ENCODE assay signal across 8 cellular contexts in genomic region chr2:169362346-169363026, GRCh38. TPM values are rescaled to one million over a fixed set of nuclear protein-coding genes. Genes with fewer than 3 reads are reported as not detected.
A peak's percentile ranks its signal among the peaks of the same experiment; 100 is the strongest.
DNase-seq lines count a peak whose midpoint lies in the region; ATAC-seq, FAIRE-seq and TF ChIP-seq lines count a peak whose summit lies in the region.

Gene LRP2, minus strand, starts transcription at chr2:169362534. Its CDS starts 135 bp downstream, at chr2:169362399.

- no peaks in the 10 kb centered on the region for H4K20me1 ChIP-seq in fibroblast of lung (ENCODE audit: control insufficient read depth, extremely low read depth, insufficient read depth, low read length)

- POLR2A ChIA-PET in activated CD4-positive, alpha-beta memory T cell treated with anti-CD3 and anti-CD28 coated beads, Interleukin-2, amount 10 ng/mL, durations not matched to agents 7 days and 5 days (lab: Charles Lee): interaction anchor here (1.4 kb wide), 1 partner anchor 117 kb away, joined by 3 read pairs; the partner anchor contains the start of gene BBS5

- H3K27me3 ChIP-seq in fibroblast of lung (ENCODE audit: control insufficient read depth, insufficient read depth, low read length): peaks cover 41% of the 10 kb centered on the region

- no peaks in the 10 kb centered on the region for H3K79me2 ChIP-seq in fibroblast of lung (ENCODE audit: control insufficient read depth, insufficient read depth, low read length)

- in situ Hi-C loops in G401 (cut with HindIII; ENCODE audit: low sequenced_read_pairs): no loop called here

- peaks cover 54% of the 10 kb centered on the region for H3K27me3 Mint-ChIP-seq in activated CD4-positive, alpha-beta memory T cell treated with anti-CD3 and anti-CD28 coated beads, Interleukin-2, amount 10 ng/mL, durations not matched to agents 7 days and 5 days
- H3K27me3 Mint-ChIP-seq in natural killer cell treated with Interleukin-12 subunit alpha and Interleukin-12 subunit beta and Interleukin-15 and Interleukin-18, amount 100 ng/mL, for 72 hours: peaks cover 35 to 40% of the 10 kb centered on the region in 2 donors

- peaks cover 9% of the 10 kb centered on the region for H3K4me1 ChIP-seq in fibroblast of lung (ENCODE audit: control insufficient read depth, extremely low read depth, insufficient read depth, low read length)

- DNase-seq in NCI-H82 (lab: John Stamatoyannopoulos, UW) (peak; percentile 25), NCI-H82 treated with DMSO at 0.1 percent for 48 hours (lab: John Stamatoyannopoulos, UW; ENCODE audit: unreplicated experiment) (no peak), fibroblast of lung (ENCODE audit: low read depth in 2 of 2) (no peak), urothelium cell line (ENCODE audit: low spot score) (peak; percentile 10), NK-92 (lab: John Stamatoyannopoulos, UW; ENCODE audit: unreplicated experiment) (no peak), G401 (ENCODE audit: low spot score) (no peak)
- DNase-seq in activated CD4-positive, alpha-beta memory T cell treated with anti-CD3 and anti-CD28 coated beads, Interleukin-2, amount 10 ng/mL, durations not matched to agents 7 days and 5 days: peak; percentile 31
- no peak for DNase-seq in natural killer cell treated with Interleukin-12 subunit alpha and Interleukin-12 subunit beta and Interleukin-15 and Interleukin-18, amount 100 ng/mL, for 72 hours (ENCODE audit: low spot score)

- H3K4me3 Mint-ChIP-seq in activated CD4-positive, alpha-beta memory T cell treated with anti-CD3 and anti-CD28 coated beads, Interleukin-2, amount 10 ng/mL, durations not matched to agents 7 days and 5 days: peak within 1 kb of the TSS; percentile 87
- peak within 1 kb of the TSS; percentile 96 for H3K4me3 Mint-ChIP-seq in natural killer cell treated with Interleukin-12 subunit alpha and Interleukin-12 subunit beta and Interleukin-15 and Interleukin-18, amount 100 ng/mL, for 72 hours

- CTCF ChIA-PET in activated CD4-positive, alpha-beta memory T cell treated with anti-CD3 and anti-CD28 coated beads, Interleukin-2, amount 10 ng/mL, durations not matched to agents 7 days and 5 days (lab: Charles Lee): no interaction called here

- TF ChIP-seq CTCF in fibroblast of lung (conservative IDR thresholded peaks at IDR 0.05 in 1 of 2, IDR thresholded peaks at IDR 0.05 in 1 of 2; ENCODE audit: low read depth in 1 of 2, low read length in 2 of 2): no peak

- ATAC-seq in natural killer cell treated with Interleukin-12 subunit alpha and Interleukin-12 subunit beta and Interleukin-15 and Interleukin-18, amount 100 ng/mL, for 72 hours: peak; percentile 49 to 53

- peak within 1 kb of the TSS; percentile 82 for H3K4me2 ChIP-seq in fibroblast of lung (ENCODE audit: extremely low read depth, insufficient read depth, low read length)

- H3K36me3 ChIP-seq in fibroblast of lung (ENCODE audit: control insufficient read depth, insufficient read depth, low read length): no peaks in the 10 kb centered on the region

- no peak within 1 kb of the TSS for H3K27ac Mint-ChIP-seq in activated CD4-positive, alpha-beta memory T cell treated with anti-CD3 and anti-CD28 coated beads, Interleukin-2, amount 10 ng/mL, durations not matched to agents 7 days and 5 days
- peak within 1 kb of the TSS; percentile 5 to 8 for H3K27ac Mint-ChIP-seq in natural killer cell treated with Interleukin-12 subunit alpha and Interleukin-12 subunit beta and Interleukin-15 and Interleukin-18, amount 100 ng/mL, for 72 hours

- no peaks in the 10 kb centered on the region for H3K9me3 Mint-ChIP-seq in activated CD4-positive, alpha-beta memory T cell treated with anti-CD3 and anti-CD28 coated beads, Interleukin-2, amount 10 ng/mL, durations not matched to agents 7 days and 5 days
- H3K9me3 Mint-ChIP-seq in natural killer cell treated with Interleukin-12 subunit alpha and Interleukin-12 subunit beta and Interleukin-15 and Interleukin-18, amount 100 ng/mL, for 72 hours: no peaks in the 10 kb centered on the region

- no peak within 1 kb of the TSS for H3K27ac ChIP-seq in fibroblast of lung (ENCODE audit: insufficient read depth, low read length)

- peaks cover 37% of the 10 kb centered on the region for H3K4me1 Mint-ChIP-seq in activated CD4-positive, alpha-beta memory T cell treated with anti-CD3 and anti-CD28 coated beads, Interleukin-2, amount 10 ng/mL, durations not matched to agents 7 days and 5 days
- peaks cover 35 to 39% of the 10 kb centered on the region in 2 donors for H3K4me1 Mint-ChIP-seq in natural killer cell treated with Interleukin-12 subunit alpha and Interleukin-12 subunit beta and Interleukin-15 and Interleukin-18, amount 100 ng/mL, for 72 hours (ENCODE audit: low read depth in 2 of 2)

- no peak within 1 kb of the TSS for H2AFZ ChIP-seq in fibroblast of lung (ENCODE audit: low read length)

- H3K9me3 ChIP-seq in fibroblast of lung (ENCODE audit: control insufficient read depth, insufficient read depth, low read depth, low read length): no peaks in the 10 kb centered on the region

- peak within 1 kb of the TSS; percentile 21 to 44 (median 34) for H3K4me3 ChIP-seq in fibroblast of lung (replicated peaks in 1 of 4; ENCODE audit: control extremely low read depth in 1 of 4, insufficient read depth in 1 of 4, low read depth in 3 of 4, low read length in 4 of 4)

- FAIRE-seq in urothelium cell line (lab: Jason Lieb, UNC): peak; percentile 53

- H3K36me3 Mint-ChIP-seq in activated CD4-positive, alpha-beta memory T cell treated with anti-CD3 and anti-CD28 coated beads, Interleukin-2, amount 10 ng/mL, durations not matched to agents 7 days and 5 days (ENCODE audit: low read depth): no peaks in the 10 kb centered on the region
- no peaks in the 10 kb centered on the region for H3K36me3 Mint-ChIP-seq in natural killer cell treated with Interleukin-12 subunit alpha and Interleukin-12 subunit beta and Interleukin-15 and Interleukin-18, amount 100 ng/mL, for 72 hours

- H3K9ac ChIP-seq in fibroblast of lung (ENCODE audit: insufficient read depth, low read length): no peak within 1 kb of the TSS

RNA-seq across cellular contexts. Expression of gene LRP2, which starts in this region (rescaled TPM):
- total RNA-seq in activated CD4-positive, alpha-beta memory T cell treated with anti-CD3 and anti-CD28 coated beads, Interleukin-2, amount 10 ng/mL, durations not matched to agents 7 days and 5 days: under 1 TPM; 0.25 to 0.28 TPM
- under 0.01 TPM in 2 replicates for total RNA-seq in fibroblast of lung
- polyA plus RNA-seq in fibroblast of lung: not detected in 2 replicates
- polyA plus RNA-seq in fibroblast of lung (2012): not detected in 2 replicates
- polyA minus RNA-seq in fibroblast of lung (ENCODE audit: low replicate concordance): not detected in 2 replicates
- total RNA-seq in natural killer cell treated with Interleukin-12 subunit alpha and Interleukin-12 subunit beta and Interleukin-15 and Interleukin-18, amount 100 ng/mL, for 72 hours: under 1 TPM in 1 of 2 donors, not detected in 1; 0.05 TPM
- total RNA-seq in G401 (2014; rRNA removed; shearing (Covaris generic)): not detected in 2 replicates

Comparison
In these comparisons a context has a peak if more than half of its experiments do, and no peak if none do; other contexts are left out.
1. DNase-seq: peak in NCI-H82 (single experiment) and urothelium cell line (single experiment); none in NCI-H82 treated with DMSO at 0.1 percent for 48 hours (single experiment), fibroblast of lung (0 of 2), natural killer cell treated with Interleukin-12 subunit alpha and Interleukin-12 subunit beta and Interleukin-15 and Interleukin-18, amount 100 ng/mL, for 72 hours (single experiment), NK-92 (single experiment) and G401 (single experiment).
2. Peak in DNase-seq in activated CD4-positive, alpha-beta memory T cell treated with anti-CD3 and anti-CD28 coated beads, Interleukin-2, amount 10 ng/mL, durations not matched to agents 7 days and 5 days; RNA of the gene not detected or under 1 TPM.
3. Peak in ATAC-seq in natural killer cell treated with Interleukin-12 subunit alpha and Interleukin-12 subunit beta and Interleukin-15 and Interleukin-18, amount 100 ng/mL, for 72 hours; RNA of the gene not detected or under 1 TPM.